Comparison of ENCODE assay signal across 9 cellular contexts in the genomic region with DNA sequence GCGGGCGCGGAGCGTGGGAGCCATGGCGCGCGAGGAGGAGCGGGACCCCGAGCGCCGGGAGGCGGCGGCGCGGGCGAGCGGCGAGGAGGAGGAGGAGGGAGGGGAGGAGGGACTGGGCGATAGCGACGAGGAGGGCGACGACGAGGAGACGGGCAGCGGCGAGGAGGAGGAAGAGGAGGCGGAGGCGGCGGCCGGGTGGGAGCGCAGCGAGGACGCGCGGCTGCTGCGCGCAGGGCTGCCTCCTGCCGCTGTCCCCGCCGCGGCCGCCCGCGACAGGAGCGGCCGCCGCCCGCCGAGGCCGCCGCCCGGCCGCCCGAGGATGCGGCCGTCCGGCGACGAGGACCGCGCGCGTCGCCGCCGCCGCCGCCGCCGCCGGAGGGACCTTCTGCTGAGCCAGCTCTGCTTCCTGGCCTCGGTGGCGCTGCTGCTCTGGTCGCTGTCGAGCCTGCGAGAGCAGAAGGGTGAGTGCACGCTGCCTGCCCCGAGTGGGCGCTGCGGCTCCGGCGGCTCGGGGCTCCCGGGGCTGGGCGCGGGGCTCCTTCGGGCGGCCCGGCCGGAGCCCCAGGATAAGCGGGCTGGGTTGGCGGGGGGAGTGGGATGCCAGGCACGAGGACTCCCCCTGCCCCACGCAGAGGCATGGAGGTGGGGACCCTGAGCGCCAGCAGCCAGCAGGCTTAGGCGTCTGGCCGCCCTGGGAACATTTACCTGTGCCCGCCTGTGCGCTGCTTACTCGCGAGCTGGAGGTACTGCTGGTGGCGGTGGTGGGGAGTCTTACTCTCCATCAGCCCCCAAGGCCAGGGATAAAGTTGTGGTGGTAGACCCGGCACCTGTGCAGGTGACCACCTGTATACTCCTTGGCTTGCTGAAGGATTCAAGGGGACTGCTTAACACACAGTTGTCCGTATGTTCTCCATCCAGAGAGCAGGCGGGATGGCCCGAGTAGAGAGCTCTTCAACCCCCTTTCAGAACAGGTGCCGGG. TPM values are rescaled to one million over a fixed set of nuclear protein-coding genes. Genes with fewer than 3 reads are reported as not detected.
A peak's percentile ranks its signal among the peaks of the same experiment; 100 is the strongest.
DNase-seq lines count a peak whose midpoint lies in the region; ATAC-seq and TF ChIP-seq lines count a peak whose summit lies in the region.
"Had no signal": no experiment of that assay in that cellular context is flagged by ENCODE, and none has a peak within 500 bp of the region (broad histone marks: within the 10 kb centered on the region; RNA-seq: fewer than 3 reads in every experiment).

A gene (plus strand): TSS at position 119 of the 979 bp plus-strand sequence.

- DNase-seq in SKM-1 treated with dmso at 0.1 percent for 144 hours (lab: John Stamatoyannopoulos, UW; ENCODE audit: unreplicated experiment): peak; percentile 1
- DNase-seq in SKM-1 (lab: John Stamatoyannopoulos, UW; ENCODE audit: unreplicated experiment): no peak
- peak; percentile 67 for DNase-seq in RPMI8226
- DNase-seq in midbrain (lab: John Stamatoyannopoulos, UW): peak; percentile 11
- peak; percentile 68 to 87 for DNase-seq in tibial artery

- H3K4me1 ChIP-seq in tibial artery: peaks cover 0 to 51% (median 26%) of the 10 kb centered on the region in 4 donors

- H3K27me3 ChIP-seq in tibial artery: no peaks in the 10 kb centered on the region

- H3K36me3 ChIP-seq in tibial artery: no peaks in the 10 kb centered on the region

- peak; percentile 54 to 56 for TF ChIP-seq CTCF in tibial artery (IDR thresholded peaks at IDR 0.05)

- peak within 1 kb of the TSS; percentile 79 to 84 for H3K27ac ChIP-seq in tibial artery

- intact Hi-C loops in tibial artery (cut with DNase I; ENCODE audit: low total_unique reads): loop anchor here (5.0 kb wide), 1 partner anchor 284 kb away; no protein-coding TSS in a partner anchor

- ATAC-seq in HG02981 (IDR thresholded peaks at IDR 0.05; ENCODE audit: unreplicated experiment) (peak; percentile 66), esophagus mucosa (peak; percentile 90), GM19328 (IDR thresholded peaks at IDR 0.05; ENCODE audit: unreplicated experiment) (no peak)

- no peaks in the 10 kb centered on the region for H3K9me3 ChIP-seq in tibial artery

- H3K4me3 ChIP-seq in tibial artery: peak within 1 kb of the TSS; percentile 80 to 81

RNA-seq across cellular contexts. Expression of the gene that starts here (rescaled TPM):
- total RNA-seq in esophagus mucosa: 13.0 TPM
- total RNA-seq: activated CD8-positive, alpha-beta memory T cell treated with anti-CD3 and anti-CD28 coated beads for 36 hours had no signal
